15 cellular contexts compared by ENCODE assay signal in genomic region chr19:46381746-46382345, GRCh38. TPM values are rescaled to one million over a fixed set of nuclear protein-coding genes. Genes with fewer than 3 reads are reported as not detected.
"Had no signal": no experiment of that assay in that cellular context is flagged by ENCODE, and none has a peak within 500 bp of the region (broad histone marks: within the 10 kb centered on the region; RNA-seq: fewer than 3 reads in every experiment).

No MANE protein-coding gene starts in this region.

- H3K27ac Mint-ChIP-seq: activated naive CD8-positive, alpha-beta T cell had no signal

- H3K4me1 Mint-ChIP-seq: stimulated activated effector memory CD8-positive, alpha-beta T cell treated with anti-CD3 and anti-CD28 coated beads, Interleukin-12 subunit alpha, Interleukin-12 subunit beta, amount 100 ng/mL, for 72 hours had no signal

- H3K27ac ChIP-seq: cardiac muscle cell, colonic mucosa, epithelial cell of prostate, right atrium auricular region, transverse colon had no signal

- DNase-seq: activated CD4-positive, alpha-beta T cell treated with anti-CD3 and anti-CD28 coated beads, Interleukin-2, amount 50 U/mL, for 1 hour; activated effector memory CD4-positive, alpha-beta T cell treated with Interleukin-2 at 50 U/mL for 16 hours; activated T-cell treated with anti-CD3 and anti-CD28 coated beads, Interleukin-2, amount 50 U/mL, for 1 hour; colonic mucosa; effector memory CD4-positive, alpha-beta T cell; kidney glomerular epithelial cell; naive B cell; T-helper 2 cell; transverse colon had no signal

- ATAC-seq: stimulated activated effector memory CD8-positive, alpha-beta T cell treated with anti-CD3 and anti-CD28 coated beads, Interleukin-12 subunit alpha, Interleukin-12 subunit beta, amount 100 ng/mL, for 72 hours had no signal

- H3K4me3 Mint-ChIP-seq: activated naive CD8-positive, alpha-beta T cell; naive B cell; stimulated activated effector memory CD8-positive, alpha-beta T cell treated with anti-CD3 and anti-CD28 coated beads, Interleukin-12 subunit alpha, Interleukin-12 subunit beta, amount 100 ng/mL, for 72 hours had no signal

- H3K9me3 Mint-ChIP-seq: stimulated activated effector memory CD8-positive, alpha-beta T cell treated with anti-CD3 and anti-CD28 coated beads, Interleukin-12 subunit alpha, Interleukin-12 subunit beta, amount 100 ng/mL, for 72 hours had no signal

- H3K27me3 Mint-ChIP-seq: activated naive CD8-positive, alpha-beta T cell; naive B cell had no signal

RNA-seq across cellular contexts. Expression of gene PNMA8C, which starts 46.9 kb away (rescaled TPM):
- total RNA-seq: lower leg skin, right atrium auricular region, transverse colon had no signal
